ENCODE assay signal across 8 cellular contexts in the genomic region with DNA sequence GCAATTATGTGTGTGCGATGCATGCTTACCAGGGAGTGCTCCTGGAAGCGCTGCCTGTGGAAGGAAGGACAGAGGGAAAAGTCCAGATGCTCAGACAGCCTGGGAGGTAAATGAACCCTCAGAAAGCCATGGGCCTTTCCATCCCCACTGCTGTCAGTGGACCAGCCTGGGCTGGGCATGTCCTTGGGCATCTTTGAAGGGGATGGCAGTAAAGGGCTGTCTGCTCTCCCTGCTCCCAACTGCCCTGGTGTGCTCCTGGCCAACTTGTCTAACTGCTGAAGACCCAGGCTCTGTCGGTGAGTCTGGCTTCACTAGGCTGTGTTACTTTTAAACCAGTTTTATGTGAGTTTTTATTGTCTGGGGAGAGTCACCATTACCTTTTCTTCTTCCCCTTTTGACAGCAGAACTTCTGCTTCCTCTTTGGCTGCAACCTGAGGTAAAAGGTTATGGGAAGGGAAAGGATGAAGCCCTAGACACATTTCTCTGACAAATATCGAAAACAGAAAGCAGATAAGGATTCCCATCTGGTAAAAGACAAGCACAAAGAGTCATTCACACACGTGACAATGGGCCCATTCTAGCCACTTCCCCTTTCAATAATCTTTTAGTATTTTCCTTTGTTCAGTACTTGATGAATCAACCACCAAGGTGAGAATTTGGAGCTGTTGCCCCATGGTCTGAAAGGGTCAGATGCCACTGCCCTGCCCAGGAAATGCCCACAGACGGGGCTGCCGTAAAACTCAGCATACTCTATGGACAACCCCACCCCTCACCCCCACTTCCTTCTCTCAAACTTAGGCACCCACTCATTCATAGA. TPM values are rescaled to one million over a fixed set of nuclear protein-coding genes. Genes with fewer than 3 reads are reported as not detected.
DNase-seq lines count a peak whose midpoint lies in the region; ATAC-seq and TF ChIP-seq lines count a peak whose summit lies in the region.

No MANE protein-coding gene starts in this region.

- peak; percentile 84 for ATAC-seq in GM21367 (IDR thresholded peaks at IDR 0.05; ENCODE audit: unreplicated experiment)
- ATAC-seq in HG03469 (IDR thresholded peaks at IDR 0.05; ENCODE audit: unreplicated experiment), result peak; percentile 88
- peak; percentile 89 for ATAC-seq in activated T-helper 17 cell treated with anti-CD3 and anti-CD28 coated beads, Interleukin-2, amount 50 U/mL, for 72 hours (replicated peaks)

- H3K4me1 Mint-ChIP-seq in activated T-helper 17 cell treated with anti-CD3 and anti-CD28 coated beads, Interleukin-2, amount 50 U/mL, for 72 hours, result peaks cover 11% of the 10 kb centered on the region
- H3K4me1 Mint-ChIP-seq in nephron progenitor cell, result no peaks in the 10 kb centered on the region

- no peak for TF ChIP-seq CTCF in nephron progenitor cell (IDR thresholded peaks at IDR 0.05)

- no peak overlapping the region for H3K4me3 Mint-ChIP-seq in activated T-helper 17 cell treated with anti-CD3 and anti-CD28 coated beads, Interleukin-2, amount 50 U/mL, for 72 hours
- no peak overlapping the region for H3K4me3 Mint-ChIP-seq in nephron progenitor cell

- H3K27me3 Mint-ChIP-seq in activated T-helper 17 cell treated with anti-CD3 and anti-CD28 coated beads, Interleukin-2, amount 50 U/mL, for 72 hours, result no peaks in the 10 kb centered on the region
- H3K27me3 Mint-ChIP-seq in nephron progenitor cell (ENCODE audit: low read depth, poor library complexity), result peaks cover 6% of the 10 kb centered on the region

- H3K27ac Mint-ChIP-seq in activated T-helper 17 cell treated with anti-CD3 and anti-CD28 coated beads, Interleukin-2, amount 50 U/mL, for 72 hours, result no peak overlapping the region
- H3K27ac Mint-ChIP-seq in nephron progenitor cell, result no peak overlapping the region

- DNase-seq in GF-D8 (lab: John Stamatoyannopoulos, UW) (peak; percentile 74), posterior vena cava (ENCODE audit: low spot score) (no peak), nephron progenitor cell (no peak), NCI-H82 (lab: John Stamatoyannopoulos, UW) (no peak), T1000 (lab: John Stamatoyannopoulos, UW) (no peak)

- H3K9me3 Mint-ChIP-seq in activated T-helper 17 cell treated with anti-CD3 and anti-CD28 coated beads, Interleukin-2, amount 50 U/mL, for 72 hours, result no peaks in the 10 kb centered on the region
- H3K9me3 Mint-ChIP-seq in nephron progenitor cell, result no peaks in the 10 kb centered on the region

- intact Hi-C loops in posterior vena cava (cut with DNase I), result no loop called here

- no peaks in the 10 kb centered on the region for H3K36me3 Mint-ChIP-seq in activated T-helper 17 cell treated with anti-CD3 and anti-CD28 coated beads, Interleukin-2, amount 50 U/mL, for 72 hours (ENCODE audit: low read depth)
- no peaks in the 10 kb centered on the region for H3K36me3 Mint-ChIP-seq in nephron progenitor cell (ENCODE audit: low read depth)

RNA-seq across cellular contexts. Expression of gene PIK3AP1, which starts 27.6 kb away (rescaled TPM):
- 1 to 10 TPM; 4.3 to 6.6 TPM for total RNA-seq in activated T-helper 17 cell treated with anti-CD3 and anti-CD28 coated beads, Interleukin-2, amount 50 U/mL, for 72 hours
- total RNA-seq in posterior vena cava, result 10 to 100 TPM in 1 of 2 donors, 1 to 10 TPM in 1; 5.8 to 14.5 TPM
